9 cellular contexts compared by ENCODE assay signal in genomic region chr17:16419074-16419928, GRCh38. TPM values are rescaled to one million over a fixed set of nuclear protein-coding genes. Genes with fewer than 3 reads are reported as not detected.
DNase-seq lines count a peak whose midpoint lies in the region; ATAC-seq, FAIRE-seq and TF ChIP-seq lines count a peak whose summit lies in the region.
"Had no signal": no experiment of that assay in that cellular context is flagged by ENCODE, and none has a peak within 500 bp of the region (broad histone marks: within the 10 kb centered on the region; RNA-seq: fewer than 3 reads in every experiment).

No MANE protein-coding gene starts in this region.

- H3K27me3 ChIP-seq in right cardiac atrium (ENCODE audit: control insufficient read depth, insufficient read depth) (no peaks in the 10 kb centered on the region), heart right ventricle (no peaks in the 10 kb centered on the region), sigmoid colon (no peaks in the 10 kb centered on the region)
- H3K27me3 ChIP-seq: heart left ventricle had no signal

- H3K4me1 ChIP-seq in right cardiac atrium (ENCODE audit: control insufficient read depth, insufficient read depth, low read length) (peaks cover 16% of the 10 kb centered on the region), heart right ventricle (peaks cover 0 to 54% (median 31%) of the 10 kb centered on the region in 9 donors), sigmoid colon (peaks cover 0 to 25% (median 20%) of the 10 kb centered on the region in 4 donors)

- peak in 1 of 2 donors; percentile 39 for ATAC-seq in right cardiac atrium
- ATAC-seq in heart right ventricle: no peak

- H3K27ac ChIP-seq in right cardiac atrium (ENCODE audit: low read length) (peak overlapping the region; percentile 53), heart right ventricle (peak overlapping the region in 5 of 10 donors; percentile 12 to 97 (median 21)), sigmoid colon (peak overlapping the region; percentile 57 to 75 (median 65))

- no peak for TF ChIP-seq EP300 in sigmoid colon (IDR thresholded peaks at IDR 0.05)

- H3K36me3 ChIP-seq in heart right ventricle (peaks cover 0 to 68% (median 6%) of the 10 kb centered on the region in 9 donors), sigmoid colon (no peaks in the 10 kb centered on the region)

- TF ChIP-seq POLR2A in sigmoid colon (IDR thresholded peaks at IDR 0.05): no peak

- peak; percentile 77 for FAIRE-seq in HTR-8/SVneo (lab: Jason Lieb, UNC)

- 70% methylated on average over 8 of the region's 8 CpGs for WGBS in right cardiac atrium
- WGBS in heart right ventricle, 2 donors: 77 to 84% methylated on average over 8 of the region's 8 CpGs
- 62 to 75% methylated on average over 8 of the region's 8 CpGs for WGBS in sigmoid colon, 2 donors

- TF ChIP-seq CTCF in heart right ventricle (IDR thresholded peaks at IDR 0.05) (no peak), sigmoid colon (IDR thresholded peaks at IDR 0.05) (no peak)

- DNase-seq in right cardiac atrium (no peak), heart right ventricle (no peak), HTR-8/SVneo (ENCODE audit: insufficient read length, low spot score) (peak; percentile 96), epidermal melanocyte (ENCODE audit: insufficient read length, low spot score) (peak; percentile 59), sigmoid colon (peak; percentile 79), NCI-H748 treated with DMSO at 0.1 percent for 48 hours (lab: John Stamatoyannopoulos, UW) (no peak), NCI-H2196 treated with DMSO at 0.1 percent for 48 hours (lab: John Stamatoyannopoulos, UW; ENCODE audit: unreplicated experiment) (no peak)
- peak; percentile 81 for DNase-seq in activated CD4-positive, alpha-beta T cell treated with anti-CD3 and anti-CD28 coated beads for 48 hours
- DNase-seq: heart left ventricle had no signal

- intact Hi-C loops in right cardiac atrium (cut with DNase I): no loop called here
- intact Hi-C loops in heart right ventricle (cut with DNase I): loop anchor here in 2 of 10 donors (5.0 to 10.0 kb wide), 2 partner anchors 37 to 54 kb away; partner anchors contain the start of gene UBB (in 1 of the 2)
- intact Hi-C loops in sigmoid colon (cut with DNase I): no loop called here

- H3K4me3 ChIP-seq in right cardiac atrium (ENCODE audit: low read length): no peak overlapping the region
- no peak overlapping the region for H3K4me3 ChIP-seq in heart right ventricle
- H3K4me3 ChIP-seq in sigmoid colon: no peak overlapping the region
- H3K4me3 ChIP-seq: heart left ventricle had no signal

- no peaks in the 10 kb centered on the region for H3K9me3 ChIP-seq in right cardiac atrium (ENCODE audit: control insufficient read depth, low read length)
- H3K9me3 ChIP-seq in heart right ventricle: no peaks in the 10 kb centered on the region
- H3K9me3 ChIP-seq in sigmoid colon: no peaks in the 10 kb centered on the region
- H3K9me3 ChIP-seq: heart left ventricle had no signal

RNA-seq across cellular contexts. Expression of gene TRPV2, which starts 3.9 kb away (rescaled TPM):
- total RNA-seq in right cardiac atrium (10 to 100 TPM in 3 of 4 donors, 1 to 10 TPM in 1; 7.1 to 19.6 (median 10.7) TPM), heart right ventricle (10 to 100 TPM in 3 of 10 donors, 1 to 10 TPM in 7; 4.6 to 25.4 (median 8.6) TPM), sigmoid colon (10 to 100 TPM in 2 of 4 donors, 1 to 10 TPM in 2; 9.1 to 14.0 (median 10.6) TPM)
- polyA plus RNA-seq in right cardiac atrium (5.2 TPM), heart right ventricle (10 to 100 TPM; 10.6 to 11.9 TPM), sigmoid colon (10 to 100 TPM in 1 of 3 donors, 1 to 10 TPM in 2; 3.7 to 13.4 (median 5.4) TPM)

RNA-seq across cellular contexts. Expression of gene UBB, which starts 38.4 kb away (rescaled TPM):
- 1,000 to 10,000 TPM; 1,353 to 1,780 (median 1,568) TPM for total RNA-seq in right cardiac atrium
- 1,446 TPM for polyA plus RNA-seq in right cardiac atrium
- 1,000 to 10,000 TPM; 1,254 to 2,151 (median 1,968) TPM for total RNA-seq in heart right ventricle
- polyA plus RNA-seq in heart right ventricle: 1,000 to 10,000 TPM in 1 of 2 donors, 100 to 1,000 TPM in 1; 400 to 1,298 TPM
- 1,000 to 10,000 TPM in 3 of 4 donors, 100 to 1,000 TPM in 1; 892 to 1,272 (median 1,168) TPM for total RNA-seq in sigmoid colon
- polyA plus RNA-seq in sigmoid colon: 1,000 to 10,000 TPM in 2 of 3 donors, 100 to 1,000 TPM in 1; 939 to 2,667 (median 2,288) TPM

Comparison
In these comparisons a context has a peak if more than half of its experiments do, and no peak if none do; other contexts are left out.
1. DNase-seq: peak in HTR-8/SVneo (single experiment), activated CD4-positive, alpha-beta T cell treated with anti-CD3 and anti-CD28 coated beads for 48 hours (single experiment), epidermal melanocyte (single experiment) and sigmoid colon (single experiment); none in right cardiac atrium (0 of 3), heart right ventricle (0 of 2), NCI-H748 treated with DMSO at 0.1 percent for 48 hours (single experiment) and NCI-H2196 treated with DMSO at 0.1 percent for 48 hours (single experiment).